In the genomic region with DNA sequence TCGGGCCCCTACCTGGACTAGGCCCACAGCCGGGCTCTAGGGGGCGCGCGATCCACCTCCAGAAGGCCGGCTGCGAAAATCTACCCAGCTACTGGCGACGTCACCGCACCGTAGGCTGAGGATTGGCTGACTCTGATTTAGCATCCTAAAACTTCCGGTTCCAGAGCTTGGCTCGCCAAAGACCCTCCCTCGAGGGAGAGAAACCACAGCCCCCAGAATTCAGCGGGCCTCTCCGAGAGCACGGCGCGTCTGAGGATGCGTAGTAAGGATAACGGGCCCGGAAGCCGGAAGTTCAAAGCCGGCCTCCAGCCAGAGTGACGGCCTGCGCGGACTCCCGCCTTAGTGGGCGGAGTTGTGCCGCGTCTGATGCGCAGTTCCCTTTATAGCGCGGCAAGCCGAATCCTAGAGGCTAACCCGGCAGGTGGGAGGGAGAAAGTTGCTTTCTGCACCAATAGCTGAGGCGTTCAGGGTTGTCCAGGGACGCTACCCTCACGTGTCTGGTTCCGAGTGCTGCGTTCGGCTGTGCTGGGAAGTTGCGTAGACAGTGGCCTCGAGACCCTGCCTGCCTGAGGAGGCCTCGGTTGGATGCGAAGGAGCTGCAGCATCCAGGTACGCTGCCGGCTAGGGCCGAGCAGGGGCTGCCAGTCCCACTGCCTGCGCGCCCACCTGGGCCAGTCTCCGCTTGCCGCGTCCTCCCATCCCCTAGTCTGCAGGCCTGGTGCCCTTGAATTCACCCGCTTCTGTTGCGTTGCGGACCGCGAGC, we compare ENCODE assay signal across 8 cellular contexts. TPM values are rescaled to one million over a fixed set of nuclear protein-coding genes. Genes with fewer than 3 reads are reported as not detected.
DNase-seq lines count a peak whose midpoint lies in the region; ATAC-seq and TF ChIP-seq lines count a peak whose summit lies in the region.

A gene (plus strand): TSS at position 544 of the 763 bp plus-strand sequence. CDS start 7,808 bp downstream, outside the sequence.

- H3K4me2 ChIP-seq in DOHH2 (ENCODE audit: low read length), result peak within 1 kb of the TSS; percentile 97

- intact Hi-C loops in naive thymus-derived CD4-positive, alpha-beta T cell (cut with micrococcal nuclease), result loop anchor here (1.0 to 10.0 kb wide), 16 partner anchors 21 to 1395 kb away; a partner anchor contains a TSS

- peak; percentile 99 to 100 for DNase-seq in Kasumi-1 (lab: John Stamatoyannopoulos, UW)
- DNase-seq in RPMI7951 (ENCODE audit: low read depth), result peak; percentile 98
- peak; percentile 98 to 100 for DNase-seq in activated T-helper 1 cell treated with anti-CD3 and anti-CD28 coated beads, Interleukin-2, amount 50 U/mL, for 16 hours (ENCODE audit: low read depth in 1 of 2, low spot score in 1 of 2)
- DNase-seq in fibroblast of gingiva (ENCODE audit: low read depth), result peak; percentile 99
- peak; percentile 97 to 100 (median 99) for DNase-seq in naive thymus-derived CD4-positive, alpha-beta T cell
- peak; percentile 97 to 100 (median 99) for DNase-seq in stimulated activated naive CD4-positive, alpha-beta T cell (lab: John Stamatoyannopoulos, UW)

- H3K4me3 Mint-ChIP-seq in naive thymus-derived CD4-positive, alpha-beta T cell, result peak within 1 kb of the TSS; percentile 92 to 100 (median 98)

- H3K9me2 ChIP-seq in DOHH2 (replicated peaks; ENCODE audit: control insufficient read depth, low read length), result no peaks in the 10 kb centered on the region

- peaks cover 31% of the 10 kb centered on the region for H3K4me1 ChIP-seq in DOHH2 (ENCODE audit: control insufficient read depth, low read length)
- H3K4me1 ChIP-seq in naive thymus-derived CD4-positive, alpha-beta T cell (ENCODE audit: control insufficient read depth in 2 of 2, insufficient read depth in 2 of 2, low read length in 2 of 2), result peaks cover 14 to 23% of the 10 kb centered on the region in 2 donors

- H3K4me3 ChIP-seq in DOHH2 (ENCODE audit: low read length), result peak within 1 kb of the TSS; percentile 92
- peak within 1 kb of the TSS; percentile 94 for H3K4me3 ChIP-seq in naive thymus-derived CD4-positive, alpha-beta T cell (ENCODE audit: low read length)

- H3K36me3 Mint-ChIP-seq in naive thymus-derived CD4-positive, alpha-beta T cell, result peaks cover 0 to 16% (median 12%) of the 10 kb centered on the region in 5 donors

- POLR2A ChIA-PET in naive thymus-derived CD4-positive, alpha-beta T cell (lab: Charles Lee), result interaction anchor here (0.7 to 4.3 kb wide), 33 partner anchors 9 to 1106 kb away, joined by 3 to 53 read pairs (median 6); a partner anchor contains a TSS

- H3F3A ChIP-seq in DOHH2 (ENCODE audit: control insufficient read depth, insufficient read depth), result peaks cover 6% of the 10 kb centered on the region; the same call in 1 of the 2 replicates

- peaks cover 0 to 1% (median 0%) of the 10 kb centered on the region in 11 donors for H3K9me3 Mint-ChIP-seq in naive thymus-derived CD4-positive, alpha-beta T cell

- H3K36me3 ChIP-seq in DOHH2 (ENCODE audit: control insufficient read depth, low read length), result peaks cover 14% of the 10 kb centered on the region
- peaks cover 0 to 18% (median 0%) of the 10 kb centered on the region in 3 experiments for H3K36me3 ChIP-seq in naive thymus-derived CD4-positive, alpha-beta T cell (ENCODE audit: control insufficient read depth in 2 of 3, insufficient read depth in 3 of 3, low read length in 3 of 3)

- H3K27ac Mint-ChIP-seq in naive thymus-derived CD4-positive, alpha-beta T cell, result peak within 1 kb of the TSS; percentile 95 to 99 (median 98)

- peaks cover 15 to 47% (median 40%) of the 10 kb centered on the region in 7 donors for H3K4me1 Mint-ChIP-seq in naive thymus-derived CD4-positive, alpha-beta T cell

- peaks cover 47% of the 10 kb centered on the region for H3K79me2 ChIP-seq in DOHH2 (ENCODE audit: control insufficient read depth, low read length)

- ATAC-seq in GM21825 (IDR thresholded peaks at IDR 0.05; ENCODE audit: unreplicated experiment), result peak; percentile 69
- ATAC-seq in naive thymus-derived CD4-positive, alpha-beta T cell, result peak; percentile 90

- CTCF ChIA-PET in naive thymus-derived CD4-positive, alpha-beta T cell (lab: Charles Lee), result interaction anchor here (0.5 to 4.2 kb wide), 30 partner anchors 9 to 1127 kb away, joined by 3 to 29 read pairs (median 5); a partner anchor contains a TSS

- no peaks in the 10 kb centered on the region for H3K27me3 Mint-ChIP-seq in naive thymus-derived CD4-positive, alpha-beta T cell

- no peaks in the 10 kb centered on the region for H3K27me3 ChIP-seq in DOHH2 (ENCODE audit: control insufficient read depth, low read length)
- no peaks in the 10 kb centered on the region for H3K27me3 ChIP-seq in naive thymus-derived CD4-positive, alpha-beta T cell (ENCODE audit: control insufficient read depth in 2 of 2, insufficient read depth in 2 of 2, low read length in 2 of 2)

- no peaks in the 10 kb centered on the region for H4K20me1 ChIP-seq in DOHH2 (ENCODE audit: control insufficient read depth, insufficient read depth, low read depth, low read length)

- H3K9me3 ChIP-seq in DOHH2 (ENCODE audit: control insufficient read depth, insufficient read depth, low read length), result no peaks in the 10 kb centered on the region
- H3K9me3 ChIP-seq in naive thymus-derived CD4-positive, alpha-beta T cell (ENCODE audit: control insufficient read depth in 2 of 3, low read length in 3 of 3), result no peaks in the 10 kb centered on the region

- peak within 1 kb of the TSS; percentile 72 for H3K27ac ChIP-seq in DOHH2 (ENCODE audit: low read depth, low read length)
- H3K27ac ChIP-seq in naive thymus-derived CD4-positive, alpha-beta T cell (ENCODE audit: low read depth, low read length), result peak within 1 kb of the TSS; percentile 95

- TF ChIP-seq CTCF in DOHH2 (IDR thresholded peaks at IDR 0.05; ENCODE audit: low read depth, low read length, poor library complexity, severe bottlenecking), result no peak

RNA-seq across cellular contexts. Expression of the gene that starts here (rescaled TPM):
- total RNA-seq in RPMI7951 (2014; rRNA removed; shearing (Covaris generic)), result 87.1 and 93.9 TPM in 2 replicates
- total RNA-seq in naive thymus-derived CD4-positive, alpha-beta T cell, result 10 to 100 TPM; 37.2 to 49.4 (median 46.9) TPM
- 100 to 1,000 TPM; 202 to 244 TPM for polyA plus RNA-seq in naive thymus-derived CD4-positive, alpha-beta T cell

Comparison
In these comparisons a context has a peak if more than half of its experiments do, and no peak if none do; other contexts are left out.
1. Peak in every context shown above with its lines: DNase-seq, ATAC-seq, H3K4me3 ChIP-seq and H3K27ac ChIP-seq.